In the genomic region with DNA sequence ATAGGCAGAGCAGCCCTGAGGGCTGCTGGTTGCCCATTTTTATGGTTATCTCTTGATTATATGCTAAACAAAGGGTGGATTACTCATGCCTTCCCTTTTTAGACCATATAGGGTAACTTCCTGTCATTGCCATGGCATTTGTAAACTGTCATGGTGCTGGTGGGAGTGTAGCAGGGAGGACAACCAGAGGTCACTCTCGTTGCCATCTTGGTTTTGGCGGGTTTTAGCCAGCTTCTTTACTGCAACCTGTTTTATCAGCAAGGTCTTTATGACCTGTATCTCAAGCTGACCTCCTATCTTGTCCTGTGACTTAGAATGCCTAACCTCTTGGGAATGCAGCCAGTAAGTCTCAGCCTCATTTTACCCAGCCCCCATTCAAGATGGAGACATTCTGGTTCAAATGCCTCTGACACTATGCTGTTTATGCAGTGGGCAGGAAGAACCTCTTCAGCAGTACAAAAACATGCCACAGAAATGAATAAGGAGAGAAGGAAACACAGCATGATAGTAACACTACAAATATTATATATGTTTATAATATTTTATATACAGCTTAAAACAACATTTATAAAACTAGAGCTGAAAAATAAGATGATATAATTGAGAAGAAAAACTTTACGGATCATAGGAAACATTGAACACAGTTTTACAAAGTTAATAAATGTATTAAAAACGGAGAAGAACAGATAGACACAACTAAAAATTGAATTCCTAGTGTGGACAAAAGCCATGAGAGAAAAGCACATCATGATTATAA, we compare ENCODE assay signal across 1 cellular context.
TF ChIP-seq lines count a peak whose summit lies in the region.

No MANE protein-coding gene starts in this region.

TF ChIP-seq in K562, 482 proteins besides CTCF, POLR2A, EP300 and RAD21 (continued from another document and continues in another):
- TF ChIP-seq, protein P1, sequence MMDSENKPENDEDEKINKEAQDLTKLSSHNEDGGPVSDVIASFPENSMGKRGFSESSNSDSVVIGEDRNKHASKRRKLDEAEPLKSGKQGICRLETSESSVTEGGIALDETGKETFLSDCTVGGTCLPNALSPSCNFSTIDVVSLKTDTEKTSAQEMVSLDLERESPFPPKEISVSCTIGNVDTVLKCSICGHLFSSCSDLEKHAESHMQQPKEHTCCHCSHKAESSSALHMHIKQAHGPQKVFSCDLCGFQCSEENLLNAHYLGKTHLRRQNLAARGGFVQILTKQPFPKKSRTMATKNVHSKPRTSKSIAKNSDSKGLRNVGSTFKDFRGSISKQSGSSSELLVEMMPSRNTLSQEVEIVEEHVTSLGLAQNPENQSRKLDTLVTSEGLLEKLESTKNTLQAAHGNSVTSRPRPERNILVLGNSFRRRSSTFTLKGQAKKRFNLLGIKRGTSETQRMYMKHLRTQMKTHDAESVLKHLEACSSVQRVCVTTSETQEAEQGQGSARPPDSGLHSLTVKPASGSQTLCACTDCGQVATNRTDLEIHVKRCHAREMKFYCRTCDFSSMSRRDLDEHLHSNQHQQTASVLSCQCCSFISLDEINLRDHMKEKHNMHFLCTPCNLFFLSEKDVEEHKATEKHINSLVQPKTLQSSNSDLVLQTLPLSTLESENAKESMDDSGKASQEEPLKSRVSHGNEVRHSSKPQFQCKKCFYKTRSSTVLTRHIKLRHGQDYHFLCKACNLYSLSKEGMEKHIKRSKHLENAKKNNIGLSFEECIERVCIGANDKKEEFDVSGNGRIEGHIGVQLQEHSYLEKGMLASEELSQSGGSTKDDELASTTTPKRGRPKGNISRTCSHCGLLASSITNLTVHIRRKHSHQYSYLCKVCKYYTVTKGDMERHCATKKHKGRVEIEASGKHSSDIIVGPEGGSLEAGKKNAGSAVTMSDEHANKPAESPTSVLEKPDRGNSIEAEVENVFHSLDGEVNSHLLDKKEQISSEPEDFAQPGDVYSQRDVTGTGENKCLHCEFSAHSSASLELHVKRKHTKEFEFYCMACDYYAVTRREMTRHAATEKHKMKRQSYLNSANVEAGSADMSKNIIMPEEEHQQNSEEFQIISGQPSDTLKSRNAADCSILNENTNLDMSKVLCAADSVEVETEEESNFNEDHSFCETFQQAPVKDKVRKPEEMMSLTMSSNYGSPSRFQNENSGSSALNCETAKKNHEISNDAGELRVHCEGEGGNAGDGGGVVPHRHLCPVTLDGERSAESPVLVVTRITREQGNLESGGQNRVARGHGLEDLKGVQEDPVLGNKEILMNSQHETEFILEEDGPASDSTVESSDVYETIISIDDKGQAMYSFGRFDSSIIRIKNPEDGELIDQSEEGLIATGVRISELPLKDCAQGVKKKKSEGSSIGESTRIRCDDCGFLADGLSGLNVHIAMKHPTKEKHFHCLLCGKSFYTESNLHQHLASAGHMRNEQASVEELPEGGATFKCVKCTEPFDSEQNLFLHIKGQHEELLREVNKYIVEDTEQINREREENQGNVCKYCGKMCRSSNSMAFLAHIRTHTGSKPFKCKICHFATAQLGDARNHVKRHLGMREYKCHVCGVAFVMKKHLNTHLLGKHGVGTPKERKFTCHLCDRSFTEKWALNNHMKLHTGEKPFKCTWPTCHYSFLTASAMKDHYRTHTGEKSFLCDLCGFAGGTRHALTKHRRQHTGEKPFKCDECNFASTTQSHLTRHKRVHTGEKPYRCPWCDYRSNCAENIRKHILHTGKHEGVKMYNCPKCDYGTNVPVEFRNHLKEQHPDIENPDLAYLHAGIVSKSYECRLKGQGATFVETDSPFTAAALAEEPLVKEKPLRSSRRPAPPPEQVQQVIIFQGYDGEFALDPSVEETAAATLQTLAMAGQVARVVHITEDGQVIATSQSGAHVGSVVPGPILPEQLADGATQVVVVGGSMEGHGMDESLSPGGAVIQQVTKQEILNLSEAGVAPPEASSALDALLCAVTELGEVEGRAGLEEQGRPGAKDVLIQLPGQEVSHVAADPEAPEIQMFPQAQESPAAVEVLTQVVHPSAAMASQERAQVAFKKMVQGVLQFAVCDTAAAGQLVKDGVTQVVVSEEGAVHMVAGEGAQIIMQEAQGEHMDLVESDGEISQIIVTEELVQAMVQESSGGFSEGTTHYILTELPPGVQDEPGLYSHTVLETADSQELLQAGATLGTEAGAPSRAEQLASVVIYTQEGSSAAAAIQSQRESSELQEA (IDR thresholded peaks at IDR 0.05; ENCODE audit: low read depth), result no peak
- TF ChIP-seq GABPB1 (CRISPR knock-in tag; IDR thresholded peaks at IDR 0.05), result no peak
- TF ChIP-seq, protein P2, sequence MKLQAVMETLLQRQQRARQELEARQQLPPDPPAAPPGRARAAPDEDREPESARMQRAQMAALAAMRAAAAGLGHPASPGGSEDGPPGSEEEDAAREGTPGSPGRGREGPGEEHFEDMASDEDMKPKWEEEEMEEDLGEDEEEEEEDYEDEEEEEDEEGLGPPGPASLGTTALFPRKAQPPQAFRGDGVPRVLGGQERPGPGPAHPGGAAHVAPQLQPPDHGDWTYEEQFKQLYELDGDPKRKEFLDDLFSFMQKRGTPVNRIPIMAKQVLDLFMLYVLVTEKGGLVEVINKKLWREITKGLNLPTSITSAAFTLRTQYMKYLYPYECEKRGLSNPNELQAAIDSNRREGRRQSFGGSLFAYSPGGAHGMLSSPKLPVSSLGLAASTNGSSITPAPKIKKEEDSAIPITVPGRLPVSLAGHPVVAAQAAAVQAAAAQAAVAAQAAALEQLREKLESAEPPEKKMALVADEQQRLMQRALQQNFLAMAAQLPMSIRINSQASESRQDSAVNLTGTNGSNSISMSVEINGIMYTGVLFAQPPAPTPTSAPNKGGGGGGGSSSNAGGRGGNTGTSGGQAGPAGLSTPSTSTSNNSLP (IDR thresholded peaks at IDR 0.05; ENCODE audit: borderline replicate concordance, low read depth, low read length), result no peak
- TF ChIP-seq, protein P3, sequence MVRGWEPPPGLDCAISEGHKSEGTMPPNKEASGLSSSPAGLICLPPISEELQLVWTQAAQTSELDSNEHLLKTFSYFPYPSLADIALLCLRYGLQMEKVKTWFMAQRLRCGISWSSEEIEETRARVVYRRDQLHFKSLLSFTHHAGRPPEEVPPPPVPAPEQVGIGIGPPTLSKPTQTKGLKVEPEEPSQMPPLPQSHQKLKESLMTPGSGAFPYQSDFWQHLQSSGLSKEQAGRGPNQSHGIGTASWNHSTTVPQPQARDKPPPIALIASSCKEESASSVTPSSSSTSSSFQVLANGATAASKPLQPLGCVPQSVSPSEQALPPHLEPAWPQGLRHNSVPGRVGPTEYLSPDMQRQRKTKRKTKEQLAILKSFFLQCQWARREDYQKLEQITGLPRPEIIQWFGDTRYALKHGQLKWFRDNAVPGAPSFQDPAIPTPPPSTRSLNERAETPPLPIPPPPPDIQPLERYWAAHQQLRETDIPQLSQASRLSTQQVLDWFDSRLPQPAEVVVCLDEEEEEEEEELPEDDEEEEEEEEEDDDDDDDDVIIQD (CRISPR knock-in tag; IDR thresholded peaks at IDR 0.05), result 0 out of 2 replicates have a peak, but pooled peaks have one; percentile 74
- TF ChIP-seq, protein P4, sequence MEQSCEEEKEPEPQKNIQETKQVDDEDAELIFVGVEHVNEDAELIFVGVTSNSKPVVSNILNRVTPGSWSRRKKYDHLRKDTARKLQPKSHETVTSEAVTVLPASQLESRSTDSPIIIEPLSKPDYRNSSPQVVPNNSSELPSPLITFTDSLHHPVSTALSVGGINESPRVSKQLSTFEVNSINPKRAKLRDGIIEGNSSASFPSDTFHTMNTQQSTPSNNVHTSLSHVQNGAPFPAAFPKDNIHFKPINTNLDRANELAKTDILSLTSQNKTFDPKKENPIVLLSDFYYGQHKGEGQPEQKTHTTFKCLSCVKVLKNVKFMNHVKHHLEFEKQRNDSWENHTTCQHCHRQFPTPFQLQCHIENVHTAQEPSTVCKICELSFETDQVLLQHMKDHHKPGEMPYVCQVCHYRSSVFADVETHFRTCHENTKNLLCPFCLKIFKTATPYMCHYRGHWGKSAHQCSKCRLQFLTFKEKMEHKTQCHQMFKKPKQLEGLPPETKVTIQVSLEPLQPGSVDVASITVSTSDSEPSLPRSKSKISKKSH (CRISPR knock-in tag; IDR thresholded peaks at IDR 0.05), result no peak
- no peak for TF ChIP-seq KDM1A (IDR thresholded peaks at IDR 0.05)
- TF ChIP-seq, protein P5, sequence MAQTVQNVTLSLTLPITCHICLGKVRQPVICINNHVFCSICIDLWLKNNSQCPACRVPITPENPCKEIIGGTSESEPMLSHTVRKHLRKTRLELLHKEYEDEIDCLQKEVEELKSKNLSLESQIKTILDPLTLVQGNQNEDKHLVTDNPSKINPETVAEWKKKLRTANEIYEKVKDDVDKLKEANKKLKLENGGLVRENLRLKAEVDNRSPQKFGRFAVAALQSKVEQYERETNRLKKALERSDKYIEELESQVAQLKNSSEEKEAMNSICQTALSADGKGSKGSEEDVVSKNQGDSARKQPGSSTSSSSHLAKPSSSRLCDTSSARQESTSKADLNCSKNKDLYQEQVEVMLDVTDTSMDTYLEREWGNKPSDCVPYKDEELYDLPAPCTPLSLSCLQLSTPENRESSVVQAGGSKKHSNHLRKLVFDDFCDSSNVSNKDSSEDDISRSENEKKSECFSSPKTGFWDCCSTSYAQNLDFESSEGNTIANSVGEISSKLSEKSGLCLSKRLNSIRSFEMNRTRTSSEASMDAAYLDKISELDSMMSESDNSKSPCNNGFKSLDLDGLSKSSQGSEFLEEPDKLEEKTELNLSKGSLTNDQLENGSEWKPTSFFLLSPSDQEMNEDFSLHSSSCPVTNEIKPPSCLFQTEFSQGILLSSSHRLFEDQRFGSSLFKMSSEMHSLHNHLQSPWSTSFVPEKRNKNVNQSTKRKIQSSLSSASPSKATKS (CRISPR knock-in tag; IDR thresholded peaks at IDR 0.05), result peak; percentile 83; the same call in 1 of the 2 replicates
- TF ChIP-seq CBX5 (IDR thresholded peaks at IDR 0.05; ENCODE audit: borderline replicate concordance, low read depth), result no peak
- no peak for TF ChIP-seq SMARCB1 (IDR thresholded peaks at IDR 0.05; ENCODE audit: insufficient read length, low read depth)
- peak; percentile 72; the same call in 1 of the 2 replicates for TF ChIP-seq ZNF586 (CRISPR knock-in tag; conservative IDR thresholded peaks at IDR 0.05)
- TF ChIP-seq MECOM (CRISPR knock-in tag; IDR thresholded peaks at IDR 0.05), result peak; percentile 96
- TF ChIP-seq, protein P6, sequence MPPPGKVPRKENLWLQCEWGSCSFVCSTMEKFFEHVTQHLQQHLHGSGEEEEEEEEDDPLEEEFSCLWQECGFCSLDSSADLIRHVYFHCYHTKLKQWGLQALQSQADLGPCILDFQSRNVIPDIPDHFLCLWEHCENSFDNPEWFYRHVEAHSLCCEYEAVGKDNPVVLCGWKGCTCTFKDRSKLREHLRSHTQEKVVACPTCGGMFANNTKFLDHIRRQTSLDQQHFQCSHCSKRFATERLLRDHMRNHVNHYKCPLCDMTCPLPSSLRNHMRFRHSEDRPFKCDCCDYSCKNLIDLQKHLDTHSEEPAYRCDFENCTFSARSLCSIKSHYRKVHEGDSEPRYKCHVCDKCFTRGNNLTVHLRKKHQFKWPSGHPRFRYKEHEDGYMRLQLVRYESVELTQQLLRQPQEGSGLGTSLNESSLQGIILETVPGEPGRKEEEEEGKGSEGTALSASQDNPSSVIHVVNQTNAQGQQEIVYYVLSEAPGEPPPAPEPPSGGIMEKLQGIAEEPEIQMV (tag; conservative IDR thresholded peaks at IDR 0.05; ENCODE audit: low read depth), result peak; percentile 72
- TF ChIP-seq CC2D1A (IDR thresholded peaks at IDR 0.05), result no peak
- peak; percentile 48 for TF ChIP-seq CXXC5 (CRISPR knock-in tag; IDR thresholded peaks at IDR 0.05)
- TF ChIP-seq, protein P7, sequence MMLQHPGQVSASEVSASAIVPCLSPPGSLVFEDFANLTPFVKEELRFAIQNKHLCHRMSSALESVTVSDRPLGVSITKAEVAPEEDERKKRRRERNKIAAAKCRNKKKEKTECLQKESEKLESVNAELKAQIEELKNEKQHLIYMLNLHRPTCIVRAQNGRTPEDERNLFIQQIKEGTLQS (IDR thresholded peaks at IDR 0.05), result peak; percentile 42; the same call in 1 of the 2 replicates
- TF ChIP-seq, protein P7 (CRISPR knock-in tag; conservative IDR thresholded peaks at IDR 0.05), result no peak
- TF ChIP-seq KLF13 (tag; IDR thresholded peaks at IDR 0.05; ENCODE audit: borderline replicate concordance, low read depth), result peak; percentile 81; the same call in 1 of the 2 replicates
- TF ChIP-seq, protein P8, sequence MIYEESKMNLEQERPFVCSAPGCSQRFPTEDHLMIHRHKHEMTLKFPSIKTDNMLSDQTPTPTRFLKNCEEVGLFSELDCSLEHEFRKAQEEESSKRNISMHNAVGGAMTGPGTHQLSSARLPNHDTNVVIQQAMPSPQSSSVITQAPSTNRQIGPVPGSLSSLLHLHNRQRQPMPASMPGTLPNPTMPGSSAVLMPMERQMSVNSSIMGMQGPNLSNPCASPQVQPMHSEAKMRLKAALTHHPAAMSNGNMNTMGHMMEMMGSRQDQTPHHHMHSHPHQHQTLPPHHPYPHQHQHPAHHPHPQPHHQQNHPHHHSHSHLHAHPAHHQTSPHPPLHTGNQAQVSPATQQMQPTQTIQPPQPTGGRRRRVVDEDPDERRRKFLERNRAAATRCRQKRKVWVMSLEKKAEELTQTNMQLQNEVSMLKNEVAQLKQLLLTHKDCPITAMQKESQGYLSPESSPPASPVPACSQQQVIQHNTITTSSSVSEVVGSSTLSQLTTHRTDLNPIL (CRISPR knock-in tag; IDR thresholded peaks at IDR 0.05), result peak; percentile 84; the same call in 1 of the 2 replicates
- TF ChIP-seq ZNF695 (CRISPR knock-in tag; IDR thresholded peaks at IDR 0.05), result peak; percentile 91
- no peak for TF ChIP-seq MEF2A (IDR thresholded peaks at IDR 0.05; ENCODE audit: control insufficient read depth, low read depth, low read length)
- TF ChIP-seq RHOXF2B (CRISPR knock-in tag; conservative IDR thresholded peaks at IDR 0.05), result peak; percentile 78; the same call in 1 of the 2 replicates
- no peak for TF ChIP-seq KDM4B (IDR thresholded peaks at IDR 0.05; ENCODE audit: borderline replicate concordance in 2 of 2, low read depth in 1 of 2)
- TF ChIP-seq SAFB2 (IDR thresholded peaks at IDR 0.05; ENCODE audit: borderline replicate concordance, low read depth, low read length, severe bottlenecking), result no peak
- TF ChIP-seq KAT7 (CRISPR knock-in tag; IDR thresholded peaks at IDR 0.05; ENCODE audit: borderline replicate concordance), result no peak
- TF ChIP-seq RB1 (IDR thresholded peaks at IDR 0.05; ENCODE audit: low read depth), result no peak
- TF ChIP-seq SRSF9 (IDR thresholded peaks at IDR 0.05; ENCODE audit: borderline replicate concordance, low read depth, low read length), result no peak
- TF ChIP-seq RFX1 (IDR thresholded peaks at IDR 0.05), result peak; percentile 66
- TF ChIP-seq DACH1 (IDR thresholded peaks at IDR 0.05; ENCODE audit: partially characterized antibody), result no peak
- no peak for TF ChIP-seq TRIM28 (IDR thresholded peaks at IDR 0.05)
- no peak for TF ChIP-seq TAF15 (IDR thresholded peaks at IDR 0.05; ENCODE audit: low read depth, low read length)
- peak; percentile 96 for TF ChIP-seq ZNF644 (tag; IDR thresholded peaks at IDR 0.05; ENCODE audit: low read depth)
- TF ChIP-seq, protein P9, sequence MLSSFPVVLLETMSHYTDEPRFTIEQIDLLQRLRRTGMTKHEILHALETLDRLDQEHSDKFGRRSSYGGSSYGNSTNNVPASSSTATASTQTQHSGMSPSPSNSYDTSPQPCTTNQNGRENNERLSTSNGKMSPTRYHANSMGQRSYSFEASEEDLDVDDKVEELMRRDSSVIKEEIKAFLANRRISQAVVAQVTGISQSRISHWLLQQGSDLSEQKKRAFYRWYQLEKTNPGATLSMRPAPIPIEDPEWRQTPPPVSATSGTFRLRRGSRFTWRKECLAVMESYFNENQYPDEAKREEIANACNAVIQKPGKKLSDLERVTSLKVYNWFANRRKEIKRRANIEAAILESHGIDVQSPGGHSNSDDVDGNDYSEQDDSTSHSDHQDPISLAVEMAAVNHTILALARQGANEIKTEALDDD (IDR thresholded peaks at IDR 0.05), result peak; percentile 44; the same call in 1 of the 2 replicates
